In the genomic region with DNA sequence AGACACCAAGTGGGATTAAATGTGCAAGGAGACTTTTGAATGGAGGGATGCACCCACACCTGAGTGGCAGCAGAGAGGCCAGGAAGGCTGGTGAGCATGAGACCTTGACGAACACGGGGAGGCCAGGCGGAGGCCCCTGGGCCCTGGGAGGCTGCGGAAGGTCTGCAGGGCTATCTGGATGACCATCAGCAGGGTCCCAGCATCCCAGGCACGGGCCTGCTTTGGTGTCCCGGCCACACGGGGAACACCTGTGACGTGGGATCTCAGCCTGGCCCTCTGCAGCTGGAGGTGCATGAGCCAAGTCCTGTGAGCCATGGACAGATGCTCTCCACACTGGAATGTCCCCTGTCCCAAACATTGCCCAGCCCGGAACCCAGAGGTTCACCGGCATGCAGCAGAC, we compare ENCODE assay signal across 3 cellular contexts.
"Had no signal": no experiment of that assay in that cellular context is flagged by ENCODE, and none has a peak within 500 bp of the region (broad histone marks: within the 10 kb centered on the region; RNA-seq: fewer than 3 reads in every experiment).

No MANE protein-coding gene starts in this region.

- DNase-seq: GDM1, GF-D8 had no signal

- ATAC-seq: GM12878 had no signal
